Comparison of ENCODE assay signal across 14 cellular contexts in genomic region chr20:62876441-62876825, GRCh38. TPM values are rescaled to one million over a fixed set of nuclear protein-coding genes. Genes with fewer than 3 reads are reported as not detected.
DNase-seq lines count a peak whose midpoint lies in the region; ATAC-seq and TF ChIP-seq lines count a peak whose summit lies in the region.
"Had no signal": no experiment of that assay in that cellular context is flagged by ENCODE, and none has a peak within 500 bp of the region (broad histone marks: within the 10 kb centered on the region; RNA-seq: fewer than 3 reads in every experiment).

No MANE protein-coding gene starts in this region.

- H3K4me3 ChIP-seq in BLaER1 treated with 17β-estradiol and CSF1 and Interleukin-3, amounts not matched to agents 10 nM and 100 nM: peak overlapping the region in 6 of 10 experiments; percentile 22 to 50 (median 37); a peak in 10 of 20 replicates
- H3K4me3 ChIP-seq in left ventricle myocardium inferior (peak overlapping the region; percentile 37), skeletal muscle tissue (ENCODE audit: low read length in 3 of 3) (peak overlapping the region in 1 of 3 donors; percentile 27), colonic mucosa (no peak overlapping the region)

- H3K9ac ChIP-seq in BLaER1 treated with 17β-estradiol and CSF1 and Interleukin-3, amounts not matched to agents 10 nM and 100 nM: peak overlapping the region in 10 of 11 experiments; percentile 23 to 69 (median 60); a peak in 15 of 22 replicates
- H3K9ac ChIP-seq in skeletal muscle tissue (ENCODE audit: low read depth in 1 of 3, low read length in 3 of 3) (peak overlapping the region in 2 of 3 donors; percentile 14 to 69), colonic mucosa (ENCODE audit: low read depth in 2 of 2, low read length in 2 of 2) (no peak overlapping the region)

- peaks cover 33% of the 10 kb centered on the region for H3K4me1 Mint-ChIP-seq in activated CD8-positive, alpha-beta T cell treated with anti-CD3 and anti-CD28 coated beads, Interleukin-2, amount 10 ng/mL, durations not matched to agents 7 days and 5 days (ENCODE audit: low read depth)

- no peak overlapping the region for H3K27ac Mint-ChIP-seq in activated CD8-positive, alpha-beta T cell treated with anti-CD3 and anti-CD28 coated beads, Interleukin-2, amount 10 ng/mL, durations not matched to agents 7 days and 5 days
- H3K27ac Mint-ChIP-seq: activated CD4-positive, alpha-beta memory T cell treated with anti-CD3 and anti-CD28 coated beads for 36 hours; activated naive CD8-positive, alpha-beta T cell treated with anti-CD3 and anti-CD28 coated beads, Interleukin-2, amount 10 ng/mL, durations not matched to agents 7 days and 5 days had no signal

- peak overlapping the region in 10 of 11 experiments; percentile 30 to 75 (median 60); a peak in 20 of 22 replicates for H3K27ac ChIP-seq in BLaER1 treated with 17β-estradiol and CSF1 and Interleukin-3, amounts not matched to agents 10 nM and 100 nM
- H3K27ac ChIP-seq in left ventricle myocardium inferior (replicated peaks) (peak overlapping the region; percentile 83), skeletal muscle tissue (ENCODE audit: low read depth, low read length) (peak overlapping the region; percentile 75), colonic mucosa (no peak overlapping the region)

- H3K4me1 ChIP-seq in BLaER1 treated with 17β-estradiol and CSF1 and Interleukin-3, amounts not matched to agents 10 nM and 100 nM: peaks cover 59 to 95% (median 78%) of the 10 kb centered on the region in 10 experiments
- H3K4me1 ChIP-seq in left ventricle myocardium inferior: peaks cover 33% of the 10 kb centered on the region
- peaks cover 23 to 29% (median 25%) of the 10 kb centered on the region in 3 donors for H3K4me1 ChIP-seq in skeletal muscle tissue (ENCODE audit: control insufficient read depth in 3 of 3, insufficient read depth in 3 of 3, low read length in 3 of 3)
- H3K4me1 ChIP-seq in colonic mucosa: no peaks in the 10 kb centered on the region

- ATAC-seq in activated CD8-positive, alpha-beta T cell treated with anti-CD3 and anti-CD28 coated beads, Interleukin-2, amount 10 ng/mL, durations not matched to agents 7 days and 5 days: peak; percentile 37
- ATAC-seq in HG02973 (IDR thresholded peaks at IDR 0.05; ENCODE audit: unreplicated experiment): no peak

- no peak for DNase-seq in activated CD8-positive, alpha-beta T cell treated with anti-CD3 and anti-CD28 coated beads, Interleukin-2, amount 10 ng/mL, durations not matched to agents 7 days and 5 days
- DNase-seq in left ventricle myocardium inferior (no peak), colonic mucosa (no peak), iPS-NIHi7 (ENCODE audit: extremely low spot score) (no peak), SKM-1 treated with dmso at 0.1 percent for 144 hours (lab: John Stamatoyannopoulos, UW; ENCODE audit: unreplicated experiment) (no peak)
- DNase-seq: activated CD4-positive, alpha-beta memory T cell treated with anti-CD3 and anti-CD28 coated beads for 36 hours; activated naive CD8-positive, alpha-beta T cell treated with anti-CD3 and anti-CD28 coated beads, Interleukin-2, amount 10 ng/mL, durations not matched to agents 7 days and 5 days; NCI-H2171 had no signal

- peak overlapping the region; percentile 85 to 98 (median 95) for H3K4me2 ChIP-seq in BLaER1 treated with 17β-estradiol and CSF1 and Interleukin-3, amounts not matched to agents 10 nM and 100 nM

- peaks cover 8% of the 10 kb centered on the region for H3K27me3 Mint-ChIP-seq in activated CD8-positive, alpha-beta T cell treated with anti-CD3 and anti-CD28 coated beads, Interleukin-2, amount 10 ng/mL, durations not matched to agents 7 days and 5 days (ENCODE audit: low read depth)
- H3K27me3 Mint-ChIP-seq: activated CD4-positive, alpha-beta memory T cell treated with anti-CD3 and anti-CD28 coated beads for 36 hours; activated naive CD8-positive, alpha-beta T cell treated with anti-CD3 and anti-CD28 coated beads, Interleukin-2, amount 10 ng/mL, durations not matched to agents 7 days and 5 days had no signal

- H3K4me3 Mint-ChIP-seq in activated CD8-positive, alpha-beta T cell treated with anti-CD3 and anti-CD28 coated beads, Interleukin-2, amount 10 ng/mL, durations not matched to agents 7 days and 5 days: no peak overlapping the region
- H3K4me3 Mint-ChIP-seq: activated CD4-positive, alpha-beta memory T cell treated with anti-CD3 and anti-CD28 coated beads for 36 hours; activated naive CD8-positive, alpha-beta T cell treated with anti-CD3 and anti-CD28 coated beads, Interleukin-2, amount 10 ng/mL, durations not matched to agents 7 days and 5 days; CD14-positive monocyte had no signal

- CTCF ChIA-PET in activated CD8-positive, alpha-beta T cell treated with anti-CD3 and anti-CD28 coated beads, Interleukin-2, amount 10 ng/mL, durations not matched to agents 7 days and 5 days (lab: Charles Lee): interaction anchor here (0.9 to 1.3 kb wide), 5 partner anchors 15 to 133 kb away, joined by 3 to 4 read pairs (median 3); no protein-coding TSS in a partner anchor

- H4K20me1 ChIP-seq in BLaER1 treated with 17β-estradiol and CSF1 and Interleukin-3, amounts not matched to agents 10 nM and 100 nM: peaks cover 0 to 51% (median 35%) of the 10 kb centered on the region in 11 experiments; a peak in 14 of 22 replicates

- no peaks in the 10 kb centered on the region for H3K9me3 Mint-ChIP-seq in activated CD8-positive, alpha-beta T cell treated with anti-CD3 and anti-CD28 coated beads, Interleukin-2, amount 10 ng/mL, durations not matched to agents 7 days and 5 days (ENCODE audit: insufficient read depth)
- H3K9me3 Mint-ChIP-seq: activated CD4-positive, alpha-beta memory T cell treated with anti-CD3 and anti-CD28 coated beads for 36 hours; activated naive CD8-positive, alpha-beta T cell treated with anti-CD3 and anti-CD28 coated beads, Interleukin-2, amount 10 ng/mL, durations not matched to agents 7 days and 5 days had no signal

- peaks cover 4% of the 10 kb centered on the region for H3K36me3 Mint-ChIP-seq in activated CD8-positive, alpha-beta T cell treated with anti-CD3 and anti-CD28 coated beads, Interleukin-2, amount 10 ng/mL, durations not matched to agents 7 days and 5 days (ENCODE audit: low read depth)

- H3K36me3 ChIP-seq in BLaER1 treated with 17β-estradiol and CSF1 and Interleukin-3, amounts not matched to agents 10 nM and 100 nM: peaks cover 11 to 25% (median 24%) of the 10 kb centered on the region in 11 experiments; a peak in 21 of 22 replicates
- H3K36me3 ChIP-seq in left ventricle myocardium inferior: peaks cover 19% of the 10 kb centered on the region
- peaks cover 4 to 9% (median 8%) of the 10 kb centered on the region in 3 donors for H3K36me3 ChIP-seq in skeletal muscle tissue (ENCODE audit: control insufficient read depth in 3 of 3, insufficient read depth in 3 of 3, low read length in 3 of 3)
- no peaks in the 10 kb centered on the region for H3K36me3 ChIP-seq in colonic mucosa

- intact Hi-C loops in left ventricle myocardium inferior (cut with micrococcal nuclease): no loop called here
- intact Hi-C loops in colonic mucosa (cut with DNase I): no loop called here

- TF ChIP-seq CTCF in left ventricle myocardium inferior (IDR thresholded peaks at IDR 0.05; ENCODE audit: borderline replicate concordance) (no peak), colonic mucosa (IDR thresholded peaks at IDR 0.05) (no peak)

- H3K27me3 ChIP-seq in BLaER1 treated with 17β-estradiol and CSF1 and Interleukin-3, amounts not matched to agents 10 nM and 100 nM: no peaks in the 10 kb centered on the region
- no peaks in the 10 kb centered on the region for H3K27me3 ChIP-seq in left ventricle myocardium inferior (ENCODE audit: low read depth)
- peaks cover 0 to 2% (median 0%) of the 10 kb centered on the region in 3 donors for H3K27me3 ChIP-seq in skeletal muscle tissue (ENCODE audit: control insufficient read depth in 3 of 3, insufficient read depth in 3 of 3, low read length in 3 of 3)
- H3K27me3 ChIP-seq in colonic mucosa: no peaks in the 10 kb centered on the region

- H3K9me3 ChIP-seq in BLaER1 treated with 17β-estradiol and CSF1 and Interleukin-3, amounts not matched to agents 10 nM and 100 nM (replicated peaks in 1 of 11): no peaks in the 10 kb centered on the region
- H3K9me3 ChIP-seq in left ventricle myocardium inferior (replicated peaks) (no peaks in the 10 kb centered on the region), skeletal muscle tissue (ENCODE audit: control insufficient read depth in 3 of 3, low read length in 3 of 3) (no peaks in the 10 kb centered on the region), colonic mucosa (no peaks in the 10 kb centered on the region)

- POLR2A ChIA-PET in activated CD8-positive, alpha-beta T cell treated with anti-CD3 and anti-CD28 coated beads, Interleukin-2, amount 10 ng/mL, durations not matched to agents 7 days and 5 days (lab: Charles Lee): interaction anchor here (0.8 to 1.0 kb wide), 2 partner anchors 62 to 93 kb away, joined by 3 read pairs; partner anchors contain the start of gene GID8

RNA-seq across cellular contexts. Expression of gene TCFL5, which starts 14.8 kb away (rescaled TPM):
- 1 to 10 TPM; 7.9 to 9.6 TPM for total RNA-seq in activated CD8-positive, alpha-beta T cell treated with anti-CD3 and anti-CD28 coated beads, Interleukin-2, amount 10 ng/mL, durations not matched to agents 7 days and 5 days
- 6.6 TPM for total RNA-seq in left ventricle myocardium inferior
- 6.3 TPM for total RNA-seq in skeletal muscle tissue
- total RNA-seq in colonic mucosa: 1 to 10 TPM; 6.2 to 7.3 TPM

RNA-seq across cellular contexts. Expression of gene DIDO1, which starts 49.9 kb away (rescaled TPM):
- 10 to 100 TPM; 69.6 to 74.0 TPM for total RNA-seq in activated CD8-positive, alpha-beta T cell treated with anti-CD3 and anti-CD28 coated beads, Interleukin-2, amount 10 ng/mL, durations not matched to agents 7 days and 5 days
- 37.0 TPM for total RNA-seq in left ventricle myocardium inferior
- 35.0 TPM for total RNA-seq in skeletal muscle tissue
- total RNA-seq in colonic mucosa: 10 to 100 TPM; 41.4 to 50.4 TPM

RNA-seq across cellular contexts. Expression of gene COL9A3, which starts 59.6 kb away (rescaled TPM):
- total RNA-seq in activated CD8-positive, alpha-beta T cell treated with anti-CD3 and anti-CD28 coated beads, Interleukin-2, amount 10 ng/mL, durations not matched to agents 7 days and 5 days: not detected
- total RNA-seq in left ventricle myocardium inferior: 2.1 TPM
- 8.9 TPM for total RNA-seq in skeletal muscle tissue
- total RNA-seq in colonic mucosa: 1 to 10 TPM; 2.7 to 3.6 TPM
- total RNA-seq: activated CD4-positive, alpha-beta memory T cell treated with anti-CD3 and anti-CD28 coated beads for 36 hours; LHCN-M2; mononuclear cell had no signal

Comparison
In these comparisons a context has a peak if more than half of its experiments do, and no peak if none do; other contexts are left out.
1. H3K9ac ChIP-seq: peak in BLaER1 treated with 17β-estradiol and CSF1 and Interleukin-3, amounts not matched to agents 10 nM and 100 nM (10 of 11) and skeletal muscle tissue (2 of 3); none in colonic mucosa (0 of 2).